Comparison of ENCODE assay signal across 29 cellular contexts in genomic region chr11:68993546-68993945, GRCh38. TPM values are rescaled to one million over a fixed set of nuclear protein-coding genes. Genes with fewer than 3 reads are reported as not detected.
DNase-seq lines count a peak whose midpoint lies in the region; ATAC-seq, FAIRE-seq and TF ChIP-seq lines count a peak whose summit lies in the region.
"Had no signal": no experiment of that assay in that cellular context is flagged by ENCODE, and none has a peak within 500 bp of the region (broad histone marks: within the 10 kb centered on the region; RNA-seq: fewer than 3 reads in every experiment).

No MANE protein-coding gene starts in this region.

- H3K4me3 ChIP-seq in bronchial epithelial cell (ENCODE audit: low read depth, low read length) (no peak overlapping the region), prostate gland (no peak overlapping the region)
- H3K4me3 ChIP-seq: PC-9 had no signal

- H3K4me1 ChIP-seq in prostate gland (replicated peaks) = peaks cover 3% of the 10 kb centered on the region
- H3K4me1 ChIP-seq: Caco-2 had no signal

- H3K27me3 ChIP-seq in bronchial epithelial cell (ENCODE audit: control insufficient read depth, insufficient read depth, low read length) (peaks cover 8% of the 10 kb centered on the region), prostate gland (replicated peaks; ENCODE audit: insufficient read depth) (no peaks in the 10 kb centered on the region)

- no peaks in the 10 kb centered on the region for H3K9me3 ChIP-seq in prostate gland
- H3K9me3 ChIP-seq: Caco-2 had no signal

- TF ChIP-seq POLR2A in prostate gland (IDR thresholded peaks at IDR 0.05) = no peak

- ATAC-seq in sciatic nerve = no peak
- ATAC-seq: CD8-positive, alpha-beta T cell had no signal

- H3K36me3 ChIP-seq in bronchial epithelial cell (ENCODE audit: control insufficient read depth, insufficient read depth, low read length) = no peaks in the 10 kb centered on the region
- H3K36me3 ChIP-seq in prostate gland = no peaks in the 10 kb centered on the region

- DNase-seq in bronchial epithelial cell (ENCODE audit: low read depth) (peak; percentile 68), kidney glomerular epithelial cell (lab: John Stamatoyannopoulos, UW) (peak; percentile 7), sciatic nerve (ENCODE audit: low spot score) (peak; percentile 7), NCI-H526 (lab: John Stamatoyannopoulos, UW) (no peak), HUDEP-2 (lab: John Stamatoyannopoulos, UW; ENCODE audit: unreplicated experiment in 76 of 76) (no peak), prostate gland (ENCODE audit: low spot score) (no peak)
- DNase-seq in activated CD4-positive, alpha-beta T cell treated with anti-CD3 and anti-CD28 coated beads for 1 hour = no peak
- DNase-seq: CD8-positive, alpha-beta T cell; DMS 273 treated with DMSO at 0.1 percent for 48 hours; DND-41; NCI-H1092; NCI-H1436; NCI-H187; NCI-H2081 treated with DMSO at 0.1 percent for 48 hours; NCI-H2171; NCI-H226; NCI-H510A treated with DMSO at 0.1 percent for 48 hours; NCI-H748 treated with DMSO at 0.1 percent for 48 hours; PC-9; RPMI8226 had no signal

- intact Hi-C loops in sciatic nerve (cut with DNase I) (no loop called here), prostate gland (cut with DNase I) (no loop called here)

- WGBS in prostate gland = 67% methylated on average over 7 of the region's 7 CpGs

- TF ChIP-seq CTCF in bronchial epithelial cell (IDR thresholded peaks at IDR 0.05; ENCODE audit: insufficient read depth, low read length, severe bottlenecking) = no peak
- no peak for TF ChIP-seq CTCF in prostate gland (IDR thresholded peaks at IDR 0.05)

- FAIRE-seq in bronchial epithelial cell (lab: Jason Lieb, UNC) = no peak
- FAIRE-seq: GM12892, GM19239 had no signal

- H3K27ac ChIP-seq in prostate gland = no peak overlapping the region
- H3K27ac ChIP-seq: C4-2B, HL-60, PC-9 had no signal

RNA-seq across cellular contexts. Expression of gene MRGPRD, which starts 12.8 kb away (rescaled TPM):
- total RNA-seq in bronchial epithelial cell = not detected in 2 replicates
- not detected for total RNA-seq in sciatic nerve
- not detected for total RNA-seq in prostate gland
- total RNA-seq: B cell; Caco-2; CD8-positive, alpha-beta T cell; H4; PC-9; Right ventricle myocardium superior; SK-MEL-5 had no signal

RNA-seq across cellular contexts. Expression of gene MRGPRF, which starts 19.5 kb away (rescaled TPM):
- 0.53 TPM in 1 of 2 replicates, not detected in the other for total RNA-seq in bronchial epithelial cell
- total RNA-seq in sciatic nerve = 39.5 TPM
- total RNA-seq in prostate gland = 10 to 100 TPM; 20.0 to 53.3 TPM
- total RNA-seq: B cell; CD8-positive, alpha-beta T cell; H4 had no signal

RNA-seq across cellular contexts. Expression of gene TPCN2, which starts 55.2 kb away (rescaled TPM):
- 4.5 and 6.5 TPM in 2 replicates for total RNA-seq in bronchial epithelial cell
- 36.2 TPM for total RNA-seq in sciatic nerve
- 10 to 100 TPM; 17.6 to 31.0 TPM for total RNA-seq in prostate gland

Comparison
In these comparisons a context has a peak if more than half of its experiments do, and no peak if none do; other contexts are left out.
1. DNase-seq: peak in bronchial epithelial cell (single experiment), kidney glomerular epithelial cell (single experiment) and sciatic nerve (single experiment); none in NCI-H526 (0 of 2), HUDEP-2 (0 of 76), activated CD4-positive, alpha-beta T cell treated with anti-CD3 and anti-CD28 coated beads for 1 hour (single experiment) and prostate gland (single experiment).
2. RNA of gene MRGPRF, which starts 19.5 kb away (total RNA-seq): 20.0 to 53.3 TPM in prostate gland and 39.5 TPM in sciatic nerve (single experiment); 0.53 TPM in bronchial epithelial cell; every median in the first group is over 10 times any median in the second.